23 cellular contexts compared by ENCODE assay signal in genomic region chr6:111625099-111625416, GRCh38. TPM values are rescaled to one million over a fixed set of nuclear protein-coding genes. Genes with fewer than 3 reads are reported as not detected.
DNase-seq lines count a peak whose midpoint lies in the region; ATAC-seq and TF ChIP-seq lines count a peak whose summit lies in the region.
"Had no signal": no experiment of that assay in that cellular context is flagged by ENCODE, and none has a peak within 500 bp of the region (broad histone marks: within the 10 kb centered on the region; RNA-seq: fewer than 3 reads in every experiment).

No MANE protein-coding gene starts in this region.

- 90 to 91% methylated on average over 3 of the region's 3 CpGs for WGBS in sigmoid colon, 2 donors
- WGBS in suprapubic skin = 84% methylated on average over 3 of the region's 3 CpGs

- H3K27ac Mint-ChIP-seq in chondrocyte (ENCODE audit: unreplicated experiment) = peak overlapping the region; percentile 50
- H3K27ac Mint-ChIP-seq: activated B cell treated with CpG ODN at 0.5 μM for 24 hours; activated CD4-positive, alpha-beta memory T cell treated with anti-CD3 and anti-CD28 coated beads, Interleukin-2, amount 10 ng/mL, durations not matched to agents 7 days and 5 days had no signal

- H3K4me1 ChIP-seq in sigmoid colon (peaks cover 0 to 39% (median 32%) of the 10 kb centered on the region in 4 donors), suprapubic skin (peaks cover 26% of the 10 kb centered on the region)
- H3K4me1 ChIP-seq: prostate gland, spleen had no signal

- no peak for TF ChIP-seq CTCF in chondrocyte (IDR thresholded peaks at IDR 0.05)
- TF ChIP-seq CTCF in sigmoid colon (IDR thresholded peaks at IDR 0.05) = no peak
- no peak for TF ChIP-seq CTCF in suprapubic skin (IDR thresholded peaks at IDR 0.05)

- no peaks in the 10 kb centered on the region for H3K27me3 Mint-ChIP-seq in chondrocyte (ENCODE audit: low read depth)

- TF ChIP-seq POLR2A in sigmoid colon (IDR thresholded peaks at IDR 0.05) (no peak), suprapubic skin (IDR thresholded peaks at IDR 0.05) (no peak)

- H3K36me3 ChIP-seq in sigmoid colon (no peaks in the 10 kb centered on the region), suprapubic skin (no peaks in the 10 kb centered on the region)
- H3K36me3 ChIP-seq: ascending aorta, prostate gland, spleen had no signal

- H3K4me3 Mint-ChIP-seq in chondrocyte (ENCODE audit: unreplicated experiment) = no peak overlapping the region
- H3K4me3 Mint-ChIP-seq: activated B cell treated with CpG ODN at 0.5 μM for 24 hours; activated CD4-positive, alpha-beta memory T cell treated with anti-CD3 and anti-CD28 coated beads, Interleukin-2, amount 10 ng/mL, durations not matched to agents 7 days and 5 days; CD4-positive, CD25-positive, alpha-beta regulatory T cell had no signal

- peaks cover 4% of the 10 kb centered on the region for H3K9me3 Mint-ChIP-seq in chondrocyte (ENCODE audit: low read depth)

- H3K36me3 Mint-ChIP-seq in chondrocyte (ENCODE audit: low read depth) = peaks cover 2% of the 10 kb centered on the region

- H3K27ac ChIP-seq in sigmoid colon (peak overlapping the region in 3 of 4 donors; percentile 77 to 79 (median 79)), suprapubic skin (no peak overlapping the region)

- no peaks in the 10 kb centered on the region for H3K27me3 ChIP-seq in sigmoid colon
- no peaks in the 10 kb centered on the region for H3K27me3 ChIP-seq in suprapubic skin
- H3K27me3 ChIP-seq: ascending aorta, spleen had no signal

- H3K4me3 ChIP-seq in sigmoid colon = peak overlapping the region in 1 of 4 donors; percentile 32
- no peak overlapping the region for H3K4me3 ChIP-seq in suprapubic skin
- H3K4me3 ChIP-seq: prostate gland, spleen had no signal

- H3K9me3 ChIP-seq in sigmoid colon (no peaks in the 10 kb centered on the region), suprapubic skin (no peaks in the 10 kb centered on the region)
- H3K9me3 ChIP-seq: ascending aorta, prostate gland had no signal

- ATAC-seq in GM18870 (IDR thresholded peaks at IDR 0.05; ENCODE audit: unreplicated experiment) (no peak), GM19452 (IDR thresholded peaks at IDR 0.05; ENCODE audit: unreplicated experiment) (no peak)
- ATAC-seq: left colon had no signal

- intact Hi-C loops in sigmoid colon (cut with DNase I) = no loop called here

- peak; percentile 21 for DNase-seq in activated CD8-positive, alpha-beta memory T cell treated with anti-CD3 and anti-CD28 coated beads for 24 hours
- DNase-seq in activated CD8-positive, alpha-beta memory T cell treated with anti-CD3 and anti-CD28 coated beads, Interleukin-2, amount 50 U/mL, for 4 hours = no peak
- no peak for DNase-seq in chondrocyte (ENCODE audit: low spot score)
- no peak for DNase-seq in sigmoid colon
- DNase-seq in stimulated activated CD4-positive, alpha-beta T cell treated with anti-CD3 and anti-CD28 coated beads, Interleukin-4, amount 100 ng/mL, for 4 hours = no peak
- DNase-seq in suprapubic skin (ENCODE audit: low spot score in 2 of 2) = no peak
- DNase-seq: activated B cell treated with CpG ODN at 0.5 μM for 24 hours; activated CD4-positive, alpha-beta memory T cell treated with anti-CD3 and anti-CD28 coated beads, Interleukin-2, amount 10 ng/mL, durations not matched to agents 7 days and 5 days; activated naive CD4-positive, alpha-beta T cell treated with anti-CD3 and anti-CD28 coated beads, Interleukin-2, amount 50 U/mL, for 16 hours; CD4-positive, CD25-positive, alpha-beta regulatory T cell; DMS53; effector CD8-positive, alpha-beta T cell; GF-D8; left colon; NCI-H146; NCI-H446; RPMI8226; spleen; T-helper 9 cell had no signal

- peaks cover 46% of the 10 kb centered on the region for H3K4me1 Mint-ChIP-seq in chondrocyte (ENCODE audit: low read depth)
- H3K4me1 Mint-ChIP-seq: activated B cell treated with CpG ODN at 0.5 μM for 24 hours; activated CD4-positive, alpha-beta memory T cell treated with anti-CD3 and anti-CD28 coated beads, Interleukin-2, amount 10 ng/mL, durations not matched to agents 7 days and 5 days; CD4-positive, CD25-positive, alpha-beta regulatory T cell had no signal

- TF ChIP-seq EP300 in sigmoid colon (IDR thresholded peaks at IDR 0.05) = no peak
- no peak for TF ChIP-seq EP300 in suprapubic skin (IDR thresholded peaks at IDR 0.05)

RNA-seq across cellular contexts. Expression of gene TRAF3IP2, which starts 19.4 kb away (rescaled TPM):
- total RNA-seq in chondrocyte = 29.3 to 51.5 TPM (median 29.9 TPM) in 3 replicates
- 10 to 100 TPM; 15.8 to 21.4 (median 17.3) TPM for total RNA-seq in sigmoid colon
- polyA plus RNA-seq in sigmoid colon = 10 to 100 TPM; 39.2 to 58.5 (median 48.0) TPM
- total RNA-seq in suprapubic skin = 10 to 100 TPM; 59.7 to 64.0 (median 60.9) TPM
